In the genomic region with DNA sequence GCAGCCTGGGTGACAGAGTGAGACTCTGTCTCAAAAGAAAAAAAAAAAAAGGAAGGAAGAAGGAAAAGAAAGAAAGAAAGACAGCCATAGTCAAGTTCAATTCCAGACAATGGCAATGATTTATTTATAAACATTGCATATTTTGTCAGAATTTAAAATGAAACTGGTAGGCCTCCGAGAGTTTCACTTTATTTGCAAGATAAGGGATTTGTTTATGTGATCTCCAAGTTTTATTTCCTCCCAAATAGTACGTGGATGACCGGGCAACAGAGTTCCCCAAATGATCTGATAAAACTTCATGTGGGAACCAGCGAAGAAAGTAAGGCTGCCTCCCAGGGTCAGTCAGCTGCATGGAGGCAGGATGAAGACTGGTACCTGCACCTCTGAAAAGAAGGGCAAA, we compare ENCODE assay signal across 2 cellular contexts.
TF ChIP-seq lines count a peak whose summit lies in the region.

No MANE protein-coding gene starts in this region.

TF ChIP-seq in HepG2, 621 proteins besides CTCF, POLR2A, EP300 and RAD21:
- TF ChIP-seq MAFF (IDR thresholded peaks at IDR 0.05; ENCODE audit: low read depth, low read length) (0 out of 2 replicates have a peak, but pooled peaks have one; percentile 33), MED1 (CRISPR knock-in tag; IDR thresholded peaks at IDR 0.05) (no peak), MAFK (conservative IDR thresholded peaks at IDR 0.05 in 1 of 2, IDR thresholded peaks at IDR 0.05 in 1 of 2; ENCODE audit: low read length in 2 of 2) (peak in 1 of 2 experiments; percentile 55; a peak in 1 of 4 replicates), ZNF550 (CRISPR knock-in tag; IDR thresholded peaks at IDR 0.05; ENCODE audit: borderline replicate concordance) (no peak), ZNF10 (CRISPR knock-in tag; IDR thresholded peaks at IDR 0.05; ENCODE audit: borderline replicate concordance, low read depth) (no peak), ZNF629 (CRISPR knock-in tag; conservative IDR thresholded peaks at IDR 0.05) (no peak)
- TF ChIP-seq, protein P1, sequence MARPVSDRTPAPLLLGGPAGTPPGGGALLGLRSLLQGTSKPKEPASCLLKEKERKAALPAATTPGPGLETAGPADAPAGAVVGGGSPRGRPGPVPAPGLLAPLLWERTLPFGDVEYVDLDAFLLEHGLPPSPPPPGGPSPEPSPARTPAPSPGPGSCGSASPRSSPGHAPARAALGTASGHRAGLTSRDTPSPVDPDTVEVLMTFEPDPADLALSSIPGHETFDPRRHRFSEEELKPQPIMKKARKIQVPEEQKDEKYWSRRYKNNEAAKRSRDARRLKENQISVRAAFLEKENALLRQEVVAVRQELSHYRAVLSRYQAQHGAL (CRISPR knock-in tag; IDR thresholded peaks at IDR 0.05; ENCODE audit: not compliant biosample characterization): no peak

TF ChIP-seq in K562, 482 proteins besides CTCF, POLR2A, EP300 and RAD21:
- TF ChIP-seq CCAR2 (IDR thresholded peaks at IDR 0.05; ENCODE audit: low read depth, low read length): no peak
- TF ChIP-seq, protein P2, sequence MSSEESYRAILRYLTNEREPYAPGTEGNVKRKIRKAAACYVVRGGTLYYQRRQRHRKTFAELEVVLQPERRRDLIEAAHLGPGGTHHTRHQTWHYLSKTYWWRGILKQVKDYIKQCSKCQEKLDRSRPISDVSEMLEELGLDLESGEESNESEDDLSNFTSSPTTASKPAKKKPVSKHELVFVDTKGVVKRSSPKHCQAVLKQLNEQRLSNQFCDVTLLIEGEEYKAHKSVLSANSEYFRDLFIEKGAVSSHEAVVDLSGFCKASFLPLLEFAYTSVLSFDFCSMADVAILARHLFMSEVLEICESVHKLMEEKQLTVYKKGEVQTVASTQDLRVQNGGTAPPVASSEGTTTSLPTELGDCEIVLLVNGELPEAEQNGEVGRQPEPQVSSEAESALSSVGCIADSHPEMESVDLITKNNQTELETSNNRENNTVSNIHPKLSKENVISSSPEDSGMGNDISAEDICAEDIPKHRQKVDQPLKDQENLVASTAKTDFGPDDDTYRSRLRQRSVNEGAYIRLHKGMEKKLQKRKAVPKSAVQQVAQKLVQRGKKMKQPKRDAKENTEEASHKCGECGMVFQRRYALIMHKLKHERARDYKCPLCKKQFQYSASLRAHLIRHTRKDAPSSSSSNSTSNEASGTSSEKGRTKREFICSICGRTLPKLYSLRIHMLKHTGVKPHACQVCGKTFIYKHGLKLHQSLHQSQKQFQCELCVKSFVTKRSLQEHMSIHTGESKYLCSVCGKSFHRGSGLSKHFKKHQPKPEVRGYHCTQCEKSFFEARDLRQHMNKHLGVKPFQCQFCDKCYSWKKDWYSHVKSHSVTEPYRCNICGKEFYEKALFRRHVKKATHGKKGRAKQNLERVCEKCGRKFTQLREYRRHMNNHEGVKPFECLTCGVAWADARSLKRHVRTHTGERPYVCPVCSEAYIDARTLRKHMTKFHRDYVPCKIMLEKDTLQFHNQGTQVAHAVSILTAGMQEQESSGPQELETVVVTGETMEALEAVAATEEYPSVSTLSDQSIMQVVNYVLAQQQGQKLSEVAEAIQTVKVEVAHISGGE (CRISPR knock-in tag; IDR thresholded peaks at IDR 0.05): no peak
- no peak for TF ChIP-seq ZNF780A (CRISPR knock-in tag; IDR thresholded peaks at IDR 0.05)
- TF ChIP-seq, protein P3, sequence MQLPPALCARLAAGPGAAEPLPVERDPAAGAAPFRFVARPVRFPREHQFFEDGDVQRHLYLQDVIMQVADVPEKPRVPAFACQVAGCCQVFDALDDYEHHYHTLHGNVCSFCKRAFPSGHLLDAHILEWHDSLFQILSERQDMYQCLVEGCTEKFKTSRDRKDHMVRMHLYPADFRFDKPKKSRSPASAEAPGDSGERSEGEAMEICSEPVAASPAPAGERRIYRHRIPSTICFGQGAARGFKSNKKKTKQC (CRISPR knock-in tag; IDR thresholded peaks at IDR 0.05): no peak
- TF ChIP-seq ZNF316 (IDR thresholded peaks at IDR 0.05): peak; percentile 46
- TF ChIP-seq ZNF778 (CRISPR knock-in tag; IDR thresholded peaks at IDR 0.05): no peak
- TF ChIP-seq U2AF2 (optimal IDR thresholded peaks at IDR 0.05; ENCODE audit: low read depth, low read length): no peak
- peak; percentile 22; the same call in 1 of the 2 replicates for TF ChIP-seq C11orf30 (IDR thresholded peaks at IDR 0.05; ENCODE audit: low read depth)
- TF ChIP-seq MAFG (tag; conservative IDR thresholded peaks at IDR 0.05): 0 out of 2 replicates have a peak, but pooled peaks have one; percentile 20
- no peak for TF ChIP-seq DDX20 (tag; IDR thresholded peaks at IDR 0.05; ENCODE audit: low read depth)
